ENCODE assay signal across 10 cellular contexts in genomic region chr9:99244300-99245260, GRCh38. TPM values are rescaled to one million over a fixed set of nuclear protein-coding genes. Genes with fewer than 3 reads are reported as not detected.
DNase-seq lines count a peak whose midpoint lies in the region; ATAC-seq and TF ChIP-seq lines count a peak whose summit lies in the region.
"Had no signal": no experiment of that assay in that cellular context is flagged by ENCODE, and none has a peak within 500 bp of the region (broad histone marks: within the 10 kb centered on the region; RNA-seq: fewer than 3 reads in every experiment).

No MANE protein-coding gene starts in this region.

- BruUV-seq in Caco-2 (replicated peaks; lab: Mats Ljungman, UMichigan), result no TSS peak

- no peak overlapping the region for H3K4me3 ChIP-seq in Caco-2 (ENCODE audit: low read depth, low read length)
- H3K4me3 ChIP-seq: sigmoid colon had no signal

- no peaks in the 10 kb centered on the region for H3K4me1 ChIP-seq in Caco-2

- H3K36me3 ChIP-seq in Caco-2 (ENCODE audit: control insufficient read depth, insufficient read depth, low read length), result no peaks in the 10 kb centered on the region; the same call in 1 of the 2 replicates

- intact Hi-C loops in Caco-2 (cut with micrococcal nuclease; ENCODE audit: unreplicated experiment), result no loop called here

- H3K9me3 Mint-ChIP-seq in activated naive CD8-positive, alpha-beta T cell treated with anti-CD3 and anti-CD28 coated beads for 36 hours, result peaks cover 3% of the 10 kb centered on the region
- no peaks in the 10 kb centered on the region for H3K9me3 Mint-ChIP-seq in Caco-2 (ENCODE audit: unreplicated experiment)

- no peak for TF ChIP-seq CTCF in Caco-2 (IDR thresholded peaks at IDR 0.05; ENCODE audit: insufficient read depth in 1 of 2, low read depth in 1 of 2, low read length in 1 of 2, severe bottlenecking in 1 of 2, unreplicated experiment in 1 of 2)

- H3K27me3 ChIP-seq in Caco-2 (replicated peaks; ENCODE audit: control insufficient read depth, insufficient read depth, low read length), result no peaks in the 10 kb centered on the region
- H3K27me3 ChIP-seq: sigmoid colon had no signal

- peak overlapping the region; percentile 32 for H3K27ac Mint-ChIP-seq in activated naive CD8-positive, alpha-beta T cell treated with anti-CD3 and anti-CD28 coated beads for 36 hours
- H3K27ac Mint-ChIP-seq in Caco-2 (ENCODE audit: unreplicated experiment), result no peak overlapping the region
- H3K27ac Mint-ChIP-seq: activated naive CD8-positive, alpha-beta T cell treated with anti-CD3 and anti-CD28 coated beads, Interleukin-2, amount 10 ng/mL, durations not matched to agents 7 days and 5 days had no signal

- DNase-seq in activated naive CD8-positive, alpha-beta T cell treated with anti-CD3 and anti-CD28 coated beads for 36 hours, result no peak
- DNase-seq in kidney tubule cell (ENCODE audit: low spot score) (no peak), UCSD-AML1 (lab: John Stamatoyannopoulos, UW; ENCODE audit: unreplicated experiment) (no peak), cerebellar nuclear complex (lab: John Stamatoyannopoulos, UW) (no peak), Caco-2 (no peak)
- DNase-seq: activated naive CD8-positive, alpha-beta T cell treated with anti-CD3 and anti-CD28 coated beads, Interleukin-2, amount 10 ng/mL, durations not matched to agents 7 days and 5 days; sigmoid colon had no signal

- POLR2A ChIA-PET in Caco-2 (lab: Charles Lee), result no interaction called here

- no peak overlapping the region for H3K4me3 Mint-ChIP-seq in activated naive CD8-positive, alpha-beta T cell treated with anti-CD3 and anti-CD28 coated beads for 36 hours
- H3K4me3 Mint-ChIP-seq in Caco-2 (ENCODE audit: unreplicated experiment), result no peak overlapping the region
- H3K4me3 Mint-ChIP-seq: activated naive CD8-positive, alpha-beta T cell treated with anti-CD3 and anti-CD28 coated beads, Interleukin-2, amount 10 ng/mL, durations not matched to agents 7 days and 5 days had no signal

- no peaks in the 10 kb centered on the region for H3K27me3 Mint-ChIP-seq in activated naive CD8-positive, alpha-beta T cell treated with anti-CD3 and anti-CD28 coated beads for 36 hours
- H3K27me3 Mint-ChIP-seq in Caco-2 (ENCODE audit: insufficient read depth, unreplicated experiment), result no peaks in the 10 kb centered on the region
- H3K27me3 Mint-ChIP-seq: activated naive CD8-positive, alpha-beta T cell treated with anti-CD3 and anti-CD28 coated beads, Interleukin-2, amount 10 ng/mL, durations not matched to agents 7 days and 5 days had no signal

- peaks cover 7% of the 10 kb centered on the region for H3K4me1 Mint-ChIP-seq in activated naive CD8-positive, alpha-beta T cell treated with anti-CD3 and anti-CD28 coated beads for 36 hours
- H3K4me1 Mint-ChIP-seq in Caco-2 (ENCODE audit: low read depth, unreplicated experiment), result no peaks in the 10 kb centered on the region

- peak; percentile 96 for ATAC-seq in GM18858 (IDR thresholded peaks at IDR 0.05; ENCODE audit: unreplicated experiment)
- ATAC-seq in GM21528 (IDR thresholded peaks at IDR 0.05; ENCODE audit: low FRiP score, unreplicated experiment), result peak; percentile 93
- peak; percentile 93 for ATAC-seq in HG03280 (IDR thresholded peaks at IDR 0.05; ENCODE audit: unreplicated experiment)

- H3K9me3 ChIP-seq in Caco-2, result no peaks in the 10 kb centered on the region
- H3K9me3 ChIP-seq: sigmoid colon had no signal

- CTCF ChIA-PET in Caco-2 (lab: Charles Lee), result no interaction called here

- peaks cover 20% of the 10 kb centered on the region for H3K36me3 Mint-ChIP-seq in activated naive CD8-positive, alpha-beta T cell treated with anti-CD3 and anti-CD28 coated beads for 36 hours
- H3K36me3 Mint-ChIP-seq in Caco-2 (ENCODE audit: insufficient read depth, unreplicated experiment), result no peaks in the 10 kb centered on the region

RNA-seq across cellular contexts. Expression of gene SEC61B, which starts 22.5 kb away (rescaled TPM):
- total RNA-seq in activated naive CD8-positive, alpha-beta T cell treated with anti-CD3 and anti-CD28 coated beads for 36 hours, result 100 to 1,000 TPM; 161 to 164 TPM
- 167 and 170 TPM in 2 replicates for total RNA-seq in Caco-2 (2022)

RNA-seq across cellular contexts. Expression of gene ALG2, which starts 22.8 kb away (rescaled TPM):
- total RNA-seq in activated naive CD8-positive, alpha-beta T cell treated with anti-CD3 and anti-CD28 coated beads for 36 hours, result 10 to 100 TPM; 27.3 to 30.3 TPM
- 37.9 and 39.8 TPM in 2 replicates for total RNA-seq in Caco-2 (2022)
